Comparison of ENCODE assay signal across 24 cellular contexts in genomic region chrX:25941087-25941486, GRCh38.
DNase-seq lines count a peak whose midpoint lies in the region; ATAC-seq and TF ChIP-seq lines count a peak whose summit lies in the region.
"Had no signal": no experiment of that assay in that cellular context is flagged by ENCODE, and none has a peak within 500 bp of the region (broad histone marks: within the 10 kb centered on the region; RNA-seq: fewer than 3 reads in every experiment).

No MANE protein-coding gene starts in this region.

- no peaks in the 10 kb centered on the region for H3K27me3 Mint-ChIP-seq in MCF 10A (ENCODE audit: insufficient read depth, unreplicated experiment)
- H3K27me3 Mint-ChIP-seq in activated CD8-positive, alpha-beta memory T cell treated with anti-CD3 and anti-CD28 coated beads, Interleukin-2, amount 10 ng/mL, durations not matched to agents 7 days and 5 days: no peaks in the 10 kb centered on the region
- H3K27me3 Mint-ChIP-seq: activated CD4-positive, alpha-beta memory T cell treated with anti-CD3 and anti-CD28 coated beads, Interleukin-2, amount 10 ng/mL, durations not matched to agents 7 days and 5 days; dendritic cell treated with granulocyte-macrophage colony-stimulating factor and Interleukin-4, amounts not matched to agents 40 ng/mL and 50 ng/mL, for 4 days; IgD-negative memory B cell had no signal

- peak overlapping the region; percentile 35 for H3K4me2 ChIP-seq in mammary epithelial cell (ENCODE audit: insufficient read depth, low read depth, low read length)
- H3K4me2 ChIP-seq: SK-N-SH had no signal

- H3K4me1 ChIP-seq in breast epithelium (no peaks in the 10 kb centered on the region), mammary epithelial cell (ENCODE audit: insufficient read depth, low read length) (peaks cover 8% of the 10 kb centered on the region), foreskin keratinocyte (peaks cover 21% of the 10 kb centered on the region)
- H3K4me1 ChIP-seq: thyroid gland had no signal

- dilution Hi-C loops in mammary epithelial cell (cut with HindIII; ENCODE audit: low sequenced_read_pairs): no loop called here

- intact Hi-C loops in MCF 10A (cut with micrococcal nuclease) (no loop called here), breast epithelium (cut with DNase I; ENCODE audit: low total_unique reads) (no loop called here), mammary epithelial cell (cut with micrococcal nuclease) (no loop called here)

- H3K27ac Mint-ChIP-seq in MCF 10A (ENCODE audit: low read depth, unreplicated experiment): no peak overlapping the region
- H3K27ac Mint-ChIP-seq in activated CD8-positive, alpha-beta memory T cell treated with anti-CD3 and anti-CD28 coated beads, Interleukin-2, amount 10 ng/mL, durations not matched to agents 7 days and 5 days: no peak overlapping the region
- H3K27ac Mint-ChIP-seq: activated CD4-positive, alpha-beta memory T cell treated with anti-CD3 and anti-CD28 coated beads, Interleukin-2, amount 10 ng/mL, durations not matched to agents 7 days and 5 days; dendritic cell treated with granulocyte-macrophage colony-stimulating factor and Interleukin-4, amounts not matched to agents 40 ng/mL and 50 ng/mL, for 4 days; IgD-negative memory B cell had no signal

- DNase-seq in MCF 10A (ENCODE audit: unreplicated experiment) (peak; percentile 3), breast epithelium (ENCODE audit: low spot score in 2 of 2) (no peak), mammary epithelial cell (peak; percentile 82), foreskin keratinocyte (peak; percentile 78 to 87), NCI-H1436 treated with DMSO at 0.1 percent for 48 hours (lab: John Stamatoyannopoulos, UW) (no peak)
- DNase-seq in activated CD8-positive, alpha-beta memory T cell treated with anti-CD3 and anti-CD28 coated beads, Interleukin-2, amount 10 ng/mL, durations not matched to agents 7 days and 5 days: no peak
- DNase-seq in activated CD4-positive, alpha-beta T cell treated with anti-CD3 and anti-CD28 coated beads, Interleukin-2, amount 50 U/mL, for 48 hours: no peak
- DNase-seq: 8988T; activated CD4-positive, alpha-beta memory T cell treated with anti-CD3 and anti-CD28 coated beads, Interleukin-2, amount 10 ng/mL, durations not matched to agents 7 days and 5 days; activated gamma-delta T cell; DND-41; erythroblast; left colon; mesendoderm; NCI-H1417 treated with DMSO at 0.1 percent for 48 hours; NCI-H2107; nucleus accumbens; SK-N-SH; stimulated activated CD4-positive, alpha-beta T cell treated with anti-CD3 and anti-CD28 coated beads, Interleukin-4, amount 100 ng/mL, for 1 hour; stimulated activated naive CD4-positive, alpha-beta T cell; thyroid gland had no signal

- no peaks in the 10 kb centered on the region for H3K36me3 Mint-ChIP-seq in MCF 10A (ENCODE audit: insufficient read depth, unreplicated experiment)
- no peaks in the 10 kb centered on the region for H3K36me3 Mint-ChIP-seq in activated CD8-positive, alpha-beta memory T cell treated with anti-CD3 and anti-CD28 coated beads, Interleukin-2, amount 10 ng/mL, durations not matched to agents 7 days and 5 days
- H3K36me3 Mint-ChIP-seq: IgD-negative memory B cell had no signal

- no peak overlapping the region for H3K4me3 Mint-ChIP-seq in MCF 10A (ENCODE audit: unreplicated experiment)
- no peak overlapping the region for H3K4me3 Mint-ChIP-seq in activated CD8-positive, alpha-beta memory T cell treated with anti-CD3 and anti-CD28 coated beads, Interleukin-2, amount 10 ng/mL, durations not matched to agents 7 days and 5 days
- H3K4me3 Mint-ChIP-seq: activated CD4-positive, alpha-beta memory T cell treated with anti-CD3 and anti-CD28 coated beads, Interleukin-2, amount 10 ng/mL, durations not matched to agents 7 days and 5 days; dendritic cell treated with granulocyte-macrophage colony-stimulating factor and Interleukin-4, amounts not matched to agents 40 ng/mL and 50 ng/mL, for 4 days; IgD-negative memory B cell had no signal

- peaks cover 0 to 10% of the 10 kb centered on the region in 2 donors for H3K9me3 ChIP-seq in breast epithelium
- H3K9me3 ChIP-seq in mammary epithelial cell (replicated peaks; ENCODE audit: insufficient read depth, low read length): no peaks in the 10 kb centered on the region
- H3K9me3 ChIP-seq: SK-N-SH, thyroid gland had no signal

- H3K9ac ChIP-seq in mammary epithelial cell (ENCODE audit: insufficient read depth, low read length): no peak overlapping the region
- H3K9ac ChIP-seq: SK-N-SH had no signal

- H3K9me3 Mint-ChIP-seq in MCF 10A (ENCODE audit: unreplicated experiment): peaks cover 23% of the 10 kb centered on the region
- peaks cover 3% of the 10 kb centered on the region for H3K9me3 Mint-ChIP-seq in activated CD8-positive, alpha-beta memory T cell treated with anti-CD3 and anti-CD28 coated beads, Interleukin-2, amount 10 ng/mL, durations not matched to agents 7 days and 5 days (ENCODE audit: low read depth)

- CTCF ChIA-PET in MCF 10A (lab: Yijun Ruan, JAX): no interaction called here
- CTCF ChIA-PET in mammary epithelial cell (lab: Charles Lee; ENCODE audit: low non-redundant PET): interaction anchor here (0.6 kb wide), 1 partner anchor 216 kb away, joined by 3 read pairs; no protein-coding TSS in a partner anchor
- CTCF ChIA-PET in activated CD8-positive, alpha-beta memory T cell treated with anti-CD3 and anti-CD28 coated beads, Interleukin-2, amount 10 ng/mL, durations not matched to agents 7 days and 5 days (lab: Charles Lee): no interaction called here

- BruUV-seq in MCF 10A (replicated peaks; lab: Mats Ljungman, UMichigan): no TSS peak
- no TSS peak for BruUV-seq in mammary epithelial cell (replicated peaks; lab: Mats Ljungman, UMichigan)

- H2AFZ ChIP-seq in mammary epithelial cell (ENCODE audit: low read depth, low read length): no peak overlapping the region

- H3K27me3 ChIP-seq in breast epithelium (peaks cover 0 to 7% of the 10 kb centered on the region in 2 donors), mammary epithelial cell (ENCODE audit: insufficient read depth, low read length) (no peaks in the 10 kb centered on the region), foreskin keratinocyte (no peaks in the 10 kb centered on the region)
- H3K27me3 ChIP-seq: thyroid gland had no signal

- TF ChIP-seq CTCF in MCF 10A (IDR thresholded peaks at IDR 0.05; ENCODE audit: unreplicated experiment) (no peak), breast epithelium (IDR thresholded peaks at IDR 0.05) (no peak), mammary epithelial cell (conservative IDR thresholded peaks at IDR 0.05 in 1 of 2, IDR thresholded peaks at IDR 0.05 in 1 of 2; ENCODE audit: extremely low read depth in 1 of 2, insufficient read depth in 1 of 2, low read depth in 1 of 2, low read length in 2 of 2) (no peak), foreskin keratinocyte (conservative IDR thresholded peaks at IDR 0.05) (no peak)

- no peaks in the 10 kb centered on the region for H3K79me2 ChIP-seq in mammary epithelial cell (ENCODE audit: insufficient read depth, low read length)

- H3K4me3 ChIP-seq in breast epithelium (no peak overlapping the region), mammary epithelial cell (replicated peaks in 1 of 3; ENCODE audit: insufficient read depth in 1 of 3, low read depth in 2 of 3, low read length in 3 of 3) (no peak overlapping the region)
- H3K4me3 ChIP-seq: thyroid gland had no signal

- no peak overlapping the region for H3K27ac ChIP-seq in breast epithelium
- H3K27ac ChIP-seq in mammary epithelial cell (ENCODE audit: insufficient read depth, low read depth, low read length): no peak overlapping the region
- peak overlapping the region; percentile 71 for H3K27ac ChIP-seq in foreskin keratinocyte
- H3K27ac ChIP-seq: thyroid gland had no signal

- 7% methylated on average over 2 of the region's 2 CpGs for WGBS in mammary epithelial cell (ENCODE audit: low coverage, missing lambda C conversion rate)

- H3K36me3 ChIP-seq in breast epithelium (no peaks in the 10 kb centered on the region), mammary epithelial cell (ENCODE audit: insufficient read depth, low read length) (no peaks in the 10 kb centered on the region)
- H3K36me3 ChIP-seq: thyroid gland had no signal

- POLR2A ChIA-PET in MCF 10A (lab: Yijun Ruan, JAX): interaction anchor here (1.1 kb wide), 1 partner anchor 18 kb away, joined by 3 read pairs; no protein-coding TSS in a partner anchor

- no peaks in the 10 kb centered on the region for H4K20me1 ChIP-seq in mammary epithelial cell (ENCODE audit: insufficient read depth, low read length)

- no peaks in the 10 kb centered on the region for H3K4me1 Mint-ChIP-seq in MCF 10A (ENCODE audit: insufficient read depth, unreplicated experiment)
- no peaks in the 10 kb centered on the region for H3K4me1 Mint-ChIP-seq in activated CD8-positive, alpha-beta memory T cell treated with anti-CD3 and anti-CD28 coated beads, Interleukin-2, amount 10 ng/mL, durations not matched to agents 7 days and 5 days
- H3K4me1 Mint-ChIP-seq: activated CD4-positive, alpha-beta memory T cell treated with anti-CD3 and anti-CD28 coated beads, Interleukin-2, amount 10 ng/mL, durations not matched to agents 7 days and 5 days; IgD-negative memory B cell had no signal

- in situ Hi-C loops in mammary epithelial cell (cut with MboI; ENCODE audit: low sequenced_read_pairs in 2 of 2): no loop called here

- ATAC-seq in foreskin keratinocyte: peak; percentile 99
- ATAC-seq in GM18873 (IDR thresholded peaks at IDR 0.05; ENCODE audit: low FRiP score, unreplicated experiment): no peak
- ATAC-seq in activated CD8-positive, alpha-beta memory T cell treated with anti-CD3 and anti-CD28 coated beads, Interleukin-2, amount 10 ng/mL, durations not matched to agents 7 days and 5 days: no peak
- ATAC-seq: left colon had no signal

- TF ChIP-seq POLR2A in breast epithelium (IDR thresholded peaks at IDR 0.05): no peak

Comparison
In these comparisons a context has a peak if more than half of its experiments do, and no peak if none do; other contexts are left out.
1. DNase-seq: peak in MCF 10A (single experiment), mammary epithelial cell (single experiment) and foreskin keratinocyte (2 of 2); none in breast epithelium (0 of 2), activated CD8-positive, alpha-beta memory T cell treated with anti-CD3 and anti-CD28 coated beads, Interleukin-2, amount 10 ng/mL, durations not matched to agents 7 days and 5 days (single experiment), NCI-H1436 treated with DMSO at 0.1 percent for 48 hours (single experiment) and activated CD4-positive, alpha-beta T cell treated with anti-CD3 and anti-CD28 coated beads, Interleukin-2, amount 50 U/mL, for 48 hours (0 of 2).